In the genomic region with DNA sequence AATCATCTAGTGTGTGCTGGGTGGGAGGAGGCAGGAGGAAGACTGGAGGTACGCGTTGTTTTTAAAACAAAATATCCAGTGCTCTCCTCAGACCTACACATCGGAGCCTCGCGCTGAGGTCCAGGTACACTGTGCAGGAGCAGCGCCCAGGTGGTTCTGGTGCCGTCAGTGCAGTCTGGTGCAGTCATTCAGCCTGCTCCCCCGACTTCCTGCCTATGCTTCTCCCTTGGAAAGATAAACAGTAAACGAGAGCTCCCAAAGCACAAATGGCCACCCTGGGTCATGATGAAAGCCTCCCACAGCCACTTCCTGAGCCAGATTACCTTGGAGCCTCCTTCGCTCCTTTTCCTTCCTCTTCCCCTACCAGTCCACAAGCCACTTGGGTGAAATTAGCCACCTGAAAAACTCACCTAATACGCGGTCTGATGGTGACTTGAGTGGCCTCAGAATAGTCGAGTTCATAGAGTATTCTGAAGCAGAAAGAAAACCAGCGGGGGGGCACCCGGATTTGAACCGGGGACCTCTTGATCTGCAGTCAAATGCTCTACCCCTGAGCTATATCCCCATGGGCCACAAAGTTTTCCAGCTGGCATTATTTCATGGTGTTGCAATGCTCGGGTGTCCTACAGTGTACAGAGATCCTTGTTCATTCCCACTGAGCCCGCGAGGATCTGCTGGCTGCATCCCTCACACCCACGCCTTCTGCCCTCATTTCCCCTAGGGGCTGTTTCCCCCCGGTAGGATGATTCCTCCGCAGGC, we compare ENCODE assay signal across 1 cellular context.
TF ChIP-seq lines count a peak whose summit lies in the region.

No MANE protein-coding gene starts in this region.

TF ChIP-seq in HepG2, 621 proteins besides CTCF, POLR2A, EP300 and RAD21 (continued from another document and continues in another):
- TF ChIP-seq IRF2 (CRISPR knock-in tag; IDR thresholded peaks at IDR 0.05) (peak; percentile 79), SOX6 (IDR thresholded peaks at IDR 0.05) (no peak), SOX6 (CRISPR knock-in tag; IDR thresholded peaks at IDR 0.05) (peak; percentile 69), TBL1XR1 (IDR thresholded peaks at IDR 0.05; ENCODE audit: borderline replicate concordance, low read length, partially characterized antibody) (peak; percentile 25), ZEB1 (IDR thresholded peaks at IDR 0.05; ENCODE audit: insufficient replicate concordance, low read depth) (peak; percentile 83), CAMTA2 (CRISPR knock-in tag; IDR thresholded peaks at IDR 0.05; ENCODE audit: borderline replicate concordance) (no peak), ZSCAN9 (CRISPR knock-in tag; IDR thresholded peaks at IDR 0.05; ENCODE audit: borderline replicate concordance) (peak; percentile 68; the same call in 1 of the 2 replicates), ZNF737 (CRISPR knock-in tag; IDR thresholded peaks at IDR 0.05; ENCODE audit: borderline replicate concordance) (no peak), ZNF562 (CRISPR knock-in tag; IDR thresholded peaks at IDR 0.05; ENCODE audit: borderline replicate concordance) (no peak), RORA (CRISPR knock-in tag; IDR thresholded peaks at IDR 0.05) (no peak), ZMYM3 (CRISPR knock-in tag; IDR thresholded peaks at IDR 0.05) (no peak), NCOR1 (IDR thresholded peaks at IDR 0.05; ENCODE audit: borderline replicate concordance, low read length) (no peak; the same call in 1 of the 2 replicates), EEA1 (CRISPR knock-in tag; IDR thresholded peaks at IDR 0.05; ENCODE audit: borderline replicate concordance) (no peak), SKI (IDR thresholded peaks at IDR 0.05; ENCODE audit: partially characterized antibody) (peak; percentile 23), PHF21A (CRISPR knock-in tag; IDR thresholded peaks at IDR 0.05) (peak; percentile 27; the same call in 1 of the 2 replicates), ZSCAN30 (CRISPR knock-in tag; IDR thresholded peaks at IDR 0.05) (no peak), ZNF607 (CRISPR knock-in tag; IDR thresholded peaks at IDR 0.05; ENCODE audit: borderline replicate concordance) (peak; percentile 53; the same call in 1 of the 2 replicates), BRD4 (CRISPR knock-in tag; IDR thresholded peaks at IDR 0.05) (no peak), MAF1 (CRISPR knock-in tag; IDR thresholded peaks at IDR 0.05; ENCODE audit: borderline replicate concordance) (peak; percentile 95), HDAC2 (CRISPR knock-in tag; IDR thresholded peaks at IDR 0.05) (peak; percentile 71), GATAD1 (CRISPR knock-in tag; IDR thresholded peaks at IDR 0.05) (no peak), KLF12 (CRISPR knock-in tag; IDR thresholded peaks at IDR 0.05; ENCODE audit: borderline replicate concordance) (no peak), MIER3 (CRISPR knock-in tag; IDR thresholded peaks at IDR 0.05; ENCODE audit: borderline replicate concordance) (peak; percentile 79; the same call in 1 of the 2 replicates), KAT8 (CRISPR knock-in tag; IDR thresholded peaks at IDR 0.05) (peak; percentile 67; the same call in 1 of the 2 replicates), RFXAP (CRISPR knock-in tag; IDR thresholded peaks at IDR 0.05; ENCODE audit: borderline replicate concordance) (no peak), ZNF282 (IDR thresholded peaks at IDR 0.05; ENCODE audit: partially characterized antibody) (no peak), PPARG (CRISPR knock-in tag; conservative IDR thresholded peaks at IDR 0.05) (no peak), MEIS1 (CRISPR knock-in tag; IDR thresholded peaks at IDR 0.05; ENCODE audit: borderline replicate concordance) (0 out of 2 replicates have a peak, but pooled peaks have one; percentile 44), ZNF749 (CRISPR knock-in tag; IDR thresholded peaks at IDR 0.05; ENCODE audit: borderline replicate concordance) (no peak; the same call in 1 of the 2 replicates), SIX4 (CRISPR knock-in tag; IDR thresholded peaks at IDR 0.05) (no peak), SMYD3 (CRISPR knock-in tag; IDR thresholded peaks at IDR 0.05) (no peak)
- TF ChIP-seq, protein P1, sequence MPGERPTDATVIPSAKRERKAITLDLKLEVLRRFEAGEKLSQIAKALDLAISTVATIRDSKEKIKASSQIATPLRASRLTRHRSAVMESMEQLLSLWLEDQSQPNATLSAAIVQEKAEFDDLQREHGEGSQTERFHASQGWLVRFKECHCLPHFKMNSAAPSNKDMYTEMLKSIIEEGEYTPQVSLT (CRISPR knock-in tag; IDR thresholded peaks at IDR 0.05; ENCODE audit: borderline replicate concordance, low read depth), result 0 out of 2 replicates have a peak, but pooled peaks have one; percentile 70
- TF ChIP-seq, protein P2, sequence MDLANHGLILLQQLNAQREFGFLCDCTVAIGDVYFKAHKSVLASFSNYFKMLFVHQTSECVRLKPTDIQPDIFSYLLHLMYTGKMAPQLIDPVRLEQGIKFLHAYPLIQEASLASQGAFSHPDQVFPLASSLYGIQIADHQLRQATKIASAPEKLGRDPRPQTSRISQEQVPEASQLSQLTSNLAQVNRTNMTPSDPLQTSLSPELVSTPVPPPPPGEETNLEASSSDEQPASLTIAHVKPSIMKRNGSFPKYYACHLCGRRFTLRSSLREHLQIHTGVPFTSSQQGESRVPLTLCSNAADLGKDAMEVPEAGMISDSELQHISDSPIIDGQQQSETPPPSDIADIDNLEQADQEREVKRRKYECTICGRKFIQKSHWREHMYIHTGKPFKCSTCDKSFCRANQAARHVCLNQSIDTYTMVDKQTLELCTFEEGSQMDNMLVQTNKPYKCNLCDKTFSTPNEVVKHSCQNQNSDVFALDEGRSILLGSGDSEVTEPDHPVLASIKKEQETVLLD (CRISPR knock-in tag; IDR thresholded peaks at IDR 0.05; ENCODE audit: low read depth), result no peak
- TF ChIP-seq, protein P3, sequence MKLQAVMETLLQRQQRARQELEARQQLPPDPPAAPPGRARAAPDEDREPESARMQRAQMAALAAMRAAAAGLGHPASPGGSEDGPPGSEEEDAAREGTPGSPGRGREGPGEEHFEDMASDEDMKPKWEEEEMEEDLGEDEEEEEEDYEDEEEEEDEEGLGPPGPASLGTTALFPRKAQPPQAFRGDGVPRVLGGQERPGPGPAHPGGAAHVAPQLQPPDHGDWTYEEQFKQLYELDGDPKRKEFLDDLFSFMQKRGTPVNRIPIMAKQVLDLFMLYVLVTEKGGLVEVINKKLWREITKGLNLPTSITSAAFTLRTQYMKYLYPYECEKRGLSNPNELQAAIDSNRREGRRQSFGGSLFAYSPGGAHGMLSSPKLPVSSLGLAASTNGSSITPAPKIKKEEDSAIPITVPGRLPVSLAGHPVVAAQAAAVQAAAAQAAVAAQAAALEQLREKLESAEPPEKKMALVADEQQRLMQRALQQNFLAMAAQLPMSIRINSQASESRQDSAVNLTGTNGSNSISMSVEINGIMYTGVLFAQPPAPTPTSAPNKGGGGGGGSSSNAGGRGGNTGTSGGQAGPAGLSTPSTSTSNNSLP (IDR thresholded peaks at IDR 0.05; ENCODE audit: low read depth, low read length), result peak; percentile 62; the same call in 1 of the 2 replicates
- TF ChIP-seq, protein P4, sequence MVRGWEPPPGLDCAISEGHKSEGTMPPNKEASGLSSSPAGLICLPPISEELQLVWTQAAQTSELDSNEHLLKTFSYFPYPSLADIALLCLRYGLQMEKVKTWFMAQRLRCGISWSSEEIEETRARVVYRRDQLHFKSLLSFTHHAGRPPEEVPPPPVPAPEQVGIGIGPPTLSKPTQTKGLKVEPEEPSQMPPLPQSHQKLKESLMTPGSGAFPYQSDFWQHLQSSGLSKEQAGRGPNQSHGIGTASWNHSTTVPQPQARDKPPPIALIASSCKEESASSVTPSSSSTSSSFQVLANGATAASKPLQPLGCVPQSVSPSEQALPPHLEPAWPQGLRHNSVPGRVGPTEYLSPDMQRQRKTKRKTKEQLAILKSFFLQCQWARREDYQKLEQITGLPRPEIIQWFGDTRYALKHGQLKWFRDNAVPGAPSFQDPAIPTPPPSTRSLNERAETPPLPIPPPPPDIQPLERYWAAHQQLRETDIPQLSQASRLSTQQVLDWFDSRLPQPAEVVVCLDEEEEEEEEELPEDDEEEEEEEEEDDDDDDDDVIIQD (CRISPR knock-in tag; IDR thresholded peaks at IDR 0.05; ENCODE audit: low read depth), result no peak
- TF ChIP-seq, protein P5, sequence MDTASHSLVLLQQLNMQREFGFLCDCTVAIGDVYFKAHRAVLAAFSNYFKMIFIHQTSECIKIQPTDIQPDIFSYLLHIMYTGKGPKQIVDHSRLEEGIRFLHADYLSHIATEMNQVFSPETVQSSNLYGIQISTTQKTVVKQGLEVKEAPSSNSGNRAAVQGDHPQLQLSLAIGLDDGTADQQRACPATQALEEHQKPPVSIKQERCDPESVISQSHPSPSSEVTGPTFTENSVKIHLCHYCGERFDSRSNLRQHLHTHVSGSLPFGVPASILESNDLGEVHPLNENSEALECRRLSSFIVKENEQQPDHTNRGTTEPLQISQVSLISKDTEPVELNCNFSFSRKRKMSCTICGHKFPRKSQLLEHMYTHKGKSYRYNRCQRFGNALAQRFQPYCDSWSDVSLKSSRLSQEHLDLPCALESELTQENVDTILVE (CRISPR knock-in tag; IDR thresholded peaks at IDR 0.05), result no peak
- TF ChIP-seq, protein P6, sequence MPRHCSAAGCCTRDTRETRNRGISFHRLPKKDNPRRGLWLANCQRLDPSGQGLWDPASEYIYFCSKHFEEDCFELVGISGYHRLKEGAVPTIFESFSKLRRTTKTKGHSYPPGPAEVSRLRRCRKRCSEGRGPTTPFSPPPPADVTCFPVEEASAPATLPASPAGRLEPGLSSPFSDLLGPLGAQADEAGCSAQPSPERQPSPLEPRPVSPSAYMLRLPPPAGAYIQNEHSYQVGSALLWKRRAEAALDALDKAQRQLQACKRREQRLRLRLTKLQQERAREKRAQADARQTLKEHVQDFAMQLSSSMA (CRISPR knock-in tag; IDR thresholded peaks at IDR 0.05), result no peak
- TF ChIP-seq, protein P7, sequence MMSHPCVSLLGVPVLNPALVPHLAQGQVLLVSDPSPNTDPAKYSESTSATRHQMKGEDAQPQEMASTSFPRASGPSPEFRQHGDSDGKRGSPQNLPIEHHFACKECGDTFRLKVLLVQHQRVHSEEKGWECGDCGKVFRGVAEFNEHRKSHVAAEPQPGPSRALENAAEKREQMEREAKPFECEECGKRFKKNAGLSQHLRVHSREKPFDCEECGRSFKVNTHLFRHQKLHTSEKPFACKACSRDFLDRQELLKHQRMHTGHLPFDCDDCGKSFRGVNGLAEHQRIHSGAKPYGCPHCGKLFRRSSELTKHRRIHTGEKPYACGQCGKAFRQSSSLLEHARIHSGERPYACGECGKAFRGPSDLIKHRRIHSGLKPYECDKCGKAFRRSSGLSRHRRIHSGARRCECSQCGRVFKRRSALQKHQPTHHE (CRISPR knock-in tag; IDR thresholded peaks at IDR 0.05; ENCODE audit: borderline replicate concordance), result no peak
- TF ChIP-seq, protein P8, sequence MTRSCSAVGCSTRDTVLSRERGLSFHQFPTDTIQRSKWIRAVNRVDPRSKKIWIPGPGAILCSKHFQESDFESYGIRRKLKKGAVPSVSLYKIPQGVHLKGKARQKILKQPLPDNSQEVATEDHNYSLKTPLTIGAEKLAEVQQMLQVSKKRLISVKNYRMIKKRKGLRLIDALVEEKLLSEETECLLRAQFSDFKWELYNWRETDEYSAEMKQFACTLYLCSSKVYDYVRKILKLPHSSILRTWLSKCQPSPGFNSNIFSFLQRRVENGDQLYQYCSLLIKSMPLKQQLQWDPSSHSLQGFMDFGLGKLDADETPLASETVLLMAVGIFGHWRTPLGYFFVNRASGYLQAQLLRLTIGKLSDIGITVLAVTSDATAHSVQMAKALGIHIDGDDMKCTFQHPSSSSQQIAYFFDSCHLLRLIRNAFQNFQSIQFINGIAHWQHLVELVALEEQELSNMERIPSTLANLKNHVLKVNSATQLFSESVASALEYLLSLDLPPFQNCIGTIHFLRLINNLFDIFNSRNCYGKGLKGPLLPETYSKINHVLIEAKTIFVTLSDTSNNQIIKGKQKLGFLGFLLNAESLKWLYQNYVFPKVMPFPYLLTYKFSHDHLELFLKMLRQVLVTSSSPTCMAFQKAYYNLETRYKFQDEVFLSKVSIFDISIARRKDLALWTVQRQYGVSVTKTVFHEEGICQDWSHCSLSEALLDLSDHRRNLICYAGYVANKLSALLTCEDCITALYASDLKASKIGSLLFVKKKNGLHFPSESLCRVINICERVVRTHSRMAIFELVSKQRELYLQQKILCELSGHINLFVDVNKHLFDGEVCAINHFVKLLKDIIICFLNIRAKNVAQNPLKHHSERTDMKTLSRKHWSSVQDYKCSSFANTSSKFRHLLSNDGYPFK (CRISPR knock-in tag; IDR thresholded peaks at IDR 0.05; ENCODE audit: borderline replicate concordance), result 0 out of 2 replicates have a peak, but pooled peaks have one; percentile 45
- TF ChIP-seq, protein P9, sequence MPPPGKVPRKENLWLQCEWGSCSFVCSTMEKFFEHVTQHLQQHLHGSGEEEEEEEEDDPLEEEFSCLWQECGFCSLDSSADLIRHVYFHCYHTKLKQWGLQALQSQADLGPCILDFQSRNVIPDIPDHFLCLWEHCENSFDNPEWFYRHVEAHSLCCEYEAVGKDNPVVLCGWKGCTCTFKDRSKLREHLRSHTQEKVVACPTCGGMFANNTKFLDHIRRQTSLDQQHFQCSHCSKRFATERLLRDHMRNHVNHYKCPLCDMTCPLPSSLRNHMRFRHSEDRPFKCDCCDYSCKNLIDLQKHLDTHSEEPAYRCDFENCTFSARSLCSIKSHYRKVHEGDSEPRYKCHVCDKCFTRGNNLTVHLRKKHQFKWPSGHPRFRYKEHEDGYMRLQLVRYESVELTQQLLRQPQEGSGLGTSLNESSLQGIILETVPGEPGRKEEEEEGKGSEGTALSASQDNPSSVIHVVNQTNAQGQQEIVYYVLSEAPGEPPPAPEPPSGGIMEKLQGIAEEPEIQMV (CRISPR knock-in tag; IDR thresholded peaks at IDR 0.05; ENCODE audit: low read depth), result no peak
- TF ChIP-seq, protein P10, sequence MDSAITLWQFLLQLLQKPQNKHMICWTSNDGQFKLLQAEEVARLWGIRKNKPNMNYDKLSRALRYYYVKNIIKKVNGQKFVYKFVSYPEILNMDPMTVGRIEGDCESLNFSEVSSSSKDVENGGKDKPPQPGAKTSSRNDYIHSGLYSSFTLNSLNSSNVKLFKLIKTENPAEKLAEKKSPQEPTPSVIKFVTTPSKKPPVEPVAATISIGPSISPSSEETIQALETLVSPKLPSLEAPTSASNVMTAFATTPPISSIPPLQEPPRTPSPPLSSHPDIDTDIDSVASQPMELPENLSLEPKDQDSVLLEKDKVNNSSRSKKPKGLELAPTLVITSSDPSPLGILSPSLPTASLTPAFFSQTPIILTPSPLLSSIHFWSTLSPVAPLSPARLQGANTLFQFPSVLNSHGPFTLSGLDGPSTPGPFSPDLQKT (CRISPR knock-in tag; IDR thresholded peaks at IDR 0.05; ENCODE audit: borderline replicate concordance), result no peak
- TF ChIP-seq, protein P11, sequence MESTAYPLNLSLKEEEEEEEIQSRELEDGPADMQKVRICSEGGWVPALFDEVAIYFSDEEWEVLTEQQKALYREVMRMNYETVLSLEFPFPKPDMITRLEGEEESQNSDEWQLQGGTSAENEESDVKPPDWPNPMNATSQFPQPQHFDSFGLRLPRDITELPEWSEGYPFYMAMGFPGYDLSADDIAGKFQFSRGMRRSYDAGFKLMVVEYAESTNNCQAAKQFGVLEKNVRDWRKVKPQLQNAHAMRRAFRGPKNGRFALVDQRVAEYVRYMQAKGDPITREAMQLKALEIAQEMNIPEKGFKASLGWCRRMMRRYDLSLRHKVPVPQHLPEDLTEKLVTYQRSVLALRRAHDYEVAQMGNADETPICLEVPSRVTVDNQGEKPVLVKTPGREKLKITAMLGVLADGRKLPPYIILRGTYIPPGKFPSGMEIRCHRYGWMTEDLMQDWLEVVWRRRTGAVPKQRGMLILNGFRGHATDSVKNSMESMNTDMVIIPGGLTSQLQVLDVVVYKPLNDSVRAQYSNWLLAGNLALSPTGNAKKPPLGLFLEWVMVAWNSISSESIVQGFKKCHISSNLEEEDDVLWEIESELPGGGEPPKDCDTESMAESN (CRISPR knock-in tag; conservative IDR thresholded peaks at IDR 0.05), result 0 out of 2 replicates have a peak, but pooled peaks have one; percentile 20
